1 cellular context compared by ENCODE assay signal in the genomic region with DNA sequence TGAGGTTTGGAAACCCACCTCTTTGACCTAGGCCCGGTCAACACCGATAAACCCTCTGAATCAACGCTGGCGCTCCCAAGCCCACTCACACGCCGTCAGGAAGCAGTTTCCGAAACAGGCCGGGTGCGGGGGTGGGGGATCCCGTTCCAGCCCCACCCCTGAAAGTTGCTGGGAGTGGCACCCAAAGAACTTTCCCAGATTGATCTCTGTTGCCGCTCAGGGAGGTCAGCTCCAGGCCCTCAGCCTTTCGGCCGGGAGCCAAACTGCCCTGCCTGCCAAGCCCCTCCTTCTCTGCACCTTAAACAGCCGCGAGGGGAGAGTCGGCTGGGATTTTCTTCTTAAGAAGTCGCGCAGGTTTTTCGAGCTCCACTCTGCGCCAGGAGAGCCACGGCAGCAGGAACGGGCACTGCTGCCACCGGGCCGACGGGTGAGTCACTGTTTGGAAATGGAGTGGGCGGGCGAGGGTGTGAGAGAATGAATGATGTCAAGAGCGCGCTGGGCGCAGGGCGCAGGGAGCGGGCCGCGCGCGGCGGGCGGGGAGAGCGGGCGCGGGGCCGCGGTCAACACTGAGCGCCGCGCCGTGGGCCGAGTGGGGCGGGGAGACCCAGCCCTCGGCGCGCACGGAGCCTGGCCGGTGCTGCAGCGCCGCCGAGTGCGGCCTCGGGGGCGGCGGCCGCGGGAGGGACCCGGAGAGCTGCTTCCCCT.
TF ChIP-seq lines count a peak whose summit lies in the region.

Gene SGMS2, plus strand, starts transcription at position 566 of the 705 bp plus-strand sequence. CDS start 70,622 bp downstream, outside the sequence.

TF ChIP-seq in HepG2, 621 proteins besides CTCF, POLR2A, EP300 and RAD21 (continued from another document and continues in another):
- TF ChIP-seq STAT6 (CRISPR knock-in tag; IDR thresholded peaks at IDR 0.05; ENCODE audit: borderline replicate concordance) (no peak), HOXA5 (CRISPR knock-in tag; IDR thresholded peaks at IDR 0.05) (no peak), ARID5B (CRISPR knock-in tag; IDR thresholded peaks at IDR 0.05) (no peak), KLF16 (CRISPR knock-in tag; IDR thresholded peaks at IDR 0.05) (0 out of 4 replicates have a peak, but pooled peaks of 1 of the 2 experiments have one; percentile 29), NRL (CRISPR knock-in tag; IDR thresholded peaks at IDR 0.05; ENCODE audit: borderline replicate concordance) (peak; percentile 64), NFIC (IDR thresholded peaks at IDR 0.05; ENCODE audit: low read length) (no peak), PHF8 (CRISPR knock-in tag; IDR thresholded peaks at IDR 0.05) (peak; percentile 52; the same call in 1 of the 2 replicates), MTF1 (CRISPR knock-in tag; IDR thresholded peaks at IDR 0.05) (no peak), JUND (CRISPR knock-in tag; IDR thresholded peaks at IDR 0.05) (peak; percentile 43; the same call in 1 of the 2 replicates), SRSF9 (IDR thresholded peaks at IDR 0.05; ENCODE audit: borderline replicate concordance, insufficient read depth, low read depth, low read length, poor library complexity, severe bottlenecking) (no peak), CHD4 (IDR thresholded peaks at IDR 0.05; ENCODE audit: borderline replicate concordance, low read length) (no peak), ZNF766 (CRISPR knock-in tag; IDR thresholded peaks at IDR 0.05; ENCODE audit: borderline replicate concordance) (0 out of 2 replicates have a peak, but pooled peaks have one; percentile 57), ZNF33B (CRISPR knock-in tag; IDR thresholded peaks at IDR 0.05) (no peak), MBNL3 (CRISPR knock-in tag; conservative IDR thresholded peaks at IDR 0.05) (no peak), ARID3A (IDR thresholded peaks at IDR 0.05; ENCODE audit: low read depth, low read length) (no peak), FOXO4 (CRISPR knock-in tag; conservative IDR thresholded peaks at IDR 0.05) (no peak), ZSCAN12 (CRISPR knock-in tag; IDR thresholded peaks at IDR 0.05) (no peak), PCBP2 (optimal IDR thresholded peaks at IDR 0.05; ENCODE audit: low read depth, low read length, poor library complexity, severe bottlenecking) (no peak), FOSL2 (CRISPR knock-in tag; IDR thresholded peaks at IDR 0.05) (peak; percentile 92), ZBTB7B (CRISPR knock-in tag; IDR thresholded peaks at IDR 0.05) (no peak), ZBTB25 (CRISPR knock-in tag; IDR thresholded peaks at IDR 0.05) (no peak), KLF6 (CRISPR knock-in tag; IDR thresholded peaks at IDR 0.05) (no peak), ZNF549 (CRISPR knock-in tag; IDR thresholded peaks at IDR 0.05) (no peak)
- TF ChIP-seq, protein P1, sequence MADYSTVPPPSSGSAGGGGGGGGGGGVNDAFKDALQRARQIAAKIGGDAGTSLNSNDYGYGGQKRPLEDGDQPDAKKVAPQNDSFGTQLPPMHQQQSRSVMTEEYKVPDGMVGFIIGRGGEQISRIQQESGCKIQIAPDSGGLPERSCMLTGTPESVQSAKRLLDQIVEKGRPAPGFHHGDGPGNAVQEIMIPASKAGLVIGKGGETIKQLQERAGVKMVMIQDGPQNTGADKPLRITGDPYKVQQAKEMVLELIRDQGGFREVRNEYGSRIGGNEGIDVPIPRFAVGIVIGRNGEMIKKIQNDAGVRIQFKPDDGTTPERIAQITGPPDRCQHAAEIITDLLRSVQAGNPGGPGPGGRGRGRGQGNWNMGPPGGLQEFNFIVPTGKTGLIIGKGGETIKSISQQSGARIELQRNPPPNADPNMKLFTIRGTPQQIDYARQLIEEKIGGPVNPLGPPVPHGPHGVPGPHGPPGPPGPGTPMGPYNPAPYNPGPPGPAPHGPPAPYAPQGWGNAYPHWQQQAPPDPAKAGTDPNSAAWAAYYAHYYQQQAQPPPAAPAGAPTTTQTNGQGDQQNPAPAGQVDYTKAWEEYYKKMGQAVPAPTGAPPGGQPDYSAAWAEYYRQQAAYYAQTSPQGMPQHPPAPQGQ (CRISPR knock-in tag; IDR thresholded peaks at IDR 0.05; ENCODE audit: borderline replicate concordance): no peak
- TF ChIP-seq, protein P2, sequence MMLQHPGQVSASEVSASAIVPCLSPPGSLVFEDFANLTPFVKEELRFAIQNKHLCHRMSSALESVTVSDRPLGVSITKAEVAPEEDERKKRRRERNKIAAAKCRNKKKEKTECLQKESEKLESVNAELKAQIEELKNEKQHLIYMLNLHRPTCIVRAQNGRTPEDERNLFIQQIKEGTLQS (CRISPR knock-in tag; IDR thresholded peaks at IDR 0.05): peak; percentile 82
- TF ChIP-seq, protein P3, sequence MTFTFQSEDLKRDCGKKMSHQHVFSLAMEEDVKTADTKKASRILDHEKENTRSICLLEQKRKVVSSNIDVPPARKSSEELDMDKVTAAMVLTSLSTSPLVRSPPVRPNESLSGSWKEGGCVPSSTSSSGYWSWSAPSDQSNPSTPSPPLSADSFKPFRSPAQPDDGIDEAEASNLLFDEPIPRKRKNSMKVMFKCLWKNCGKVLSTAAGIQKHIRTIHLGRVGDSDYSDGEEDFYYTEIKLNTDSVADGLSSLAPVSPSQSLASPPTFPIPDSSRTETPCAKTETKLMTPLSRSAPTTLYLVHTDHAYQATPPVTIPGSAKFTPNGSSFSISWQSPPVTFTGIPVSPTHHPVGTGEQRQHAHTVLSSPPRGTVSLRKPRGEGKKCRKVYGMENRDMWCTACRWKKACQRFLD (CRISPR knock-in tag; IDR thresholded peaks at IDR 0.05; ENCODE audit: borderline replicate concordance): 0 out of 2 replicates have a peak, but pooled peaks have one; percentile 18
- TF ChIP-seq, protein P4, sequence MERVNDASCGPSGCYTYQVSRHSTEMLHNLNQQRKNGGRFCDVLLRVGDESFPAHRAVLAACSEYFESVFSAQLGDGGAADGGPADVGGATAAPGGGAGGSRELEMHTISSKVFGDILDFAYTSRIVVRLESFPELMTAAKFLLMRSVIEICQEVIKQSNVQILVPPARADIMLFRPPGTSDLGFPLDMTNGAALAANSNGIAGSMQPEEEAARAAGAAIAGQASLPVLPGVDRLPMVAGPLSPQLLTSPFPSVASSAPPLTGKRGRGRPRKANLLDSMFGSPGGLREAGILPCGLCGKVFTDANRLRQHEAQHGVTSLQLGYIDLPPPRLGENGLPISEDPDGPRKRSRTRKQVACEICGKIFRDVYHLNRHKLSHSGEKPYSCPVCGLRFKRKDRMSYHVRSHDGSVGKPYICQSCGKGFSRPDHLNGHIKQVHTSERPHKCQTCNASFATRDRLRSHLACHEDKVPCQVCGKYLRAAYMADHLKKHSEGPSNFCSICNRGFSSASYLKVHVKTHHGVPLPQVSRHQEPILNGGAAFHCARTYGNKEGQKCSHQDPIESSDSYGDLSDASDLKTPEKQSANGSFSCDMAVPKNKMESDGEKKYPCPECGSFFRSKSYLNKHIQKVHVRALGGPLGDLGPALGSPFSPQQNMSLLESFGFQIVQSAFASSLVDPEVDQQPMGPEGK (CRISPR knock-in tag; IDR thresholded peaks at IDR 0.05): peak; percentile 68
- TF ChIP-seq, protein P5, sequence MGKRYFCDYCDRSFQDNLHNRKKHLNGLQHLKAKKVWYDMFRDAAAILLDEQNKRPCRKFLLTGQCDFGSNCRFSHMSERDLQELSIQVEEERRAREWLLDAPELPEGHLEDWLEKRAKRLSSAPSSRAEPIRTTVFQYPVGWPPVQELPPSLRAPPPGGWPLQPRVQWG (CRISPR knock-in tag; IDR thresholded peaks at IDR 0.05; ENCODE audit: borderline replicate concordance, low read depth): no peak
- TF ChIP-seq, protein P6, sequence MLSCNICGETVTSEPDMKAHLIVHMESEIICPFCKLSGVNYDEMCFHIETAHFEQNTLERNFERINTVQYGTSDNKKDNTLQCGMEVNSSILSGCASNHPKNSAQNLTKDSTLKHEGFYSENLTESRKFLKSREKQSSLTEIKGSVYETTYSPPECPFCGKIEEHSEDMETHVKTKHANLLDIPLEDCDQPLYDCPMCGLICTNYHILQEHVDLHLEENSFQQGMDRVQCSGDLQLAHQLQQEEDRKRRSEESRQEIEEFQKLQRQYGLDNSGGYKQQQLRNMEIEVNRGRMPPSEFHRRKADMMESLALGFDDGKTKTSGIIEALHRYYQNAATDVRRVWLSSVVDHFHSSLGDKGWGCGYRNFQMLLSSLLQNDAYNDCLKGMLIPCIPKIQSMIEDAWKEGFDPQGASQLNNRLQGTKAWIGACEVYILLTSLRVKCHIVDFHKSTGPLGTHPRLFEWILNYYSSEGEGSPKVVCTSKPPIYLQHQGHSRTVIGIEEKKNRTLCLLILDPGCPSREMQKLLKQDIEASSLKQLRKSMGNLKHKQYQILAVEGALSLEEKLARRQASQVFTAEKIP (CRISPR knock-in tag; IDR thresholded peaks at IDR 0.05; ENCODE audit: borderline replicate concordance): no peak
